11 cellular contexts compared by ENCODE assay signal in genomic region chr9:133396952-133397351, GRCh38. TPM values are rescaled to one million over a fixed set of nuclear protein-coding genes. Genes with fewer than 3 reads are reported as not detected.
DNase-seq lines count a peak whose midpoint lies in the region; ATAC-seq and TF ChIP-seq lines count a peak whose summit lies in the region.
"Had no signal": no experiment of that assay in that cellular context is flagged by ENCODE, and none has a peak within 500 bp of the region (broad histone marks: within the 10 kb centered on the region; RNA-seq: fewer than 3 reads in every experiment).

No MANE protein-coding gene starts in this region.

- intact Hi-C loops in IMR-90 (cut with micrococcal nuclease) = no loop called here

- no peak overlapping the region for H3K4ac ChIP-seq in IMR-90 (ENCODE audit: low read depth, low read length)
- H3K4ac ChIP-seq in mesenchymal stem cell (ENCODE audit: low read depth in 1 of 2, low read length in 2 of 2) = no peak overlapping the region

- no peak for TF ChIP-seq POLR2A in IMR-90 (IDR thresholded peaks at IDR 0.05; ENCODE audit: low read depth, low read length)
- TF ChIP-seq POLR2A in gastroesophageal sphincter (IDR thresholded peaks at IDR 0.05) = no peak

- no peak overlapping the region for H3K27ac Mint-ChIP-seq in activated naive CD4-positive, alpha-beta T cell treated with anti-CD3 and anti-CD28 coated beads, Interleukin-2, amount 10 ng/mL, durations not matched to agents 7 days and 5 days

- H2AFZ ChIP-seq in IMR-90 (replicated peaks; ENCODE audit: low read length, poor library complexity) (no peak overlapping the region), mesenchymal stem cell (ENCODE audit: low read depth, low read length) (no peak overlapping the region)

- H4K91ac ChIP-seq in IMR-90 (ENCODE audit: insufficient read depth, low read depth, low read length) = no peak overlapping the region
- H4K91ac ChIP-seq in mesenchymal stem cell (ENCODE audit: low read length) = no peak overlapping the region

- no peak overlapping the region for H2AK5ac ChIP-seq in IMR-90 (ENCODE audit: low read depth, low read length)
- no peak overlapping the region for H2AK5ac ChIP-seq in mesenchymal stem cell (ENCODE audit: low read length, severe bottlenecking)

- H4K8ac ChIP-seq in IMR-90 (ENCODE audit: low read depth in 2 of 2, low read length in 2 of 2) = no peak overlapping the region
- H4K8ac ChIP-seq in mesenchymal stem cell (ENCODE audit: low read length) = no peak overlapping the region

- H3K9me3 ChIP-seq in IMR-90 (ENCODE audit: control insufficient read depth, insufficient read depth, low read length) (no peaks in the 10 kb centered on the region), mesenchymal stem cell (ENCODE audit: control insufficient read depth, low read length) (no peaks in the 10 kb centered on the region), gastroesophageal sphincter (no peaks in the 10 kb centered on the region)
- H3K9me3 ChIP-seq: prostate gland had no signal

- no peak overlapping the region for H3K18ac ChIP-seq in IMR-90 (ENCODE audit: low read depth, low read length)
- no peak overlapping the region for H3K18ac ChIP-seq in mesenchymal stem cell (ENCODE audit: low read depth in 1 of 2, low read length in 2 of 2)

- CTCF ChIA-PET in IMR-90 (lab: Yijun Ruan, JAX) = interaction anchor here (0.6 kb wide), 1 partner anchor 23 kb away, joined by 3 read pairs; no protein-coding TSS in a partner anchor
- CTCF ChIA-PET in activated naive CD4-positive, alpha-beta T cell treated with anti-CD3 and anti-CD28 coated beads, Interleukin-2, amount 10 ng/mL, durations not matched to agents 7 days and 5 days (lab: Charles Lee) = interaction anchor here (1.5 to 2.7 kb wide), 2 partner anchors 8 to 10 kb away, joined by 4 to 12 read pairs; no protein-coding TSS in a partner anchor

- H3K4me2 ChIP-seq in IMR-90 (ENCODE audit: low read depth, low read length) (no peak overlapping the region), mesenchymal stem cell (ENCODE audit: low read length, poor library complexity, severe bottlenecking) (no peak overlapping the region)

- H3K36me3 Mint-ChIP-seq in activated naive CD4-positive, alpha-beta T cell treated with anti-CD3 and anti-CD28 coated beads, Interleukin-2, amount 10 ng/mL, durations not matched to agents 7 days and 5 days = no peaks in the 10 kb centered on the region

- H3K4me1 Mint-ChIP-seq in activated naive CD4-positive, alpha-beta T cell treated with anti-CD3 and anti-CD28 coated beads, Interleukin-2, amount 10 ng/mL, durations not matched to agents 7 days and 5 days = no peaks in the 10 kb centered on the region

- no peak overlapping the region for H3K23ac ChIP-seq in IMR-90 (ENCODE audit: low read depth, low read length)
- no peak overlapping the region for H3K23ac ChIP-seq in mesenchymal stem cell (ENCODE audit: low read length in 2 of 2)

- H3K27ac ChIP-seq in IMR-90 (ENCODE audit: insufficient read depth, low read length) (no peak overlapping the region), mesenchymal stem cell (ENCODE audit: low read length, poor library complexity, severe bottlenecking) (no peak overlapping the region), gastroesophageal sphincter (no peak overlapping the region)
- H3K27ac ChIP-seq: prostate gland had no signal

- no TSS peak for BruUV-seq in IMR-90 (replicated peaks; lab: Mats Ljungman, UMichigan)

- H3K9me3 Mint-ChIP-seq in activated naive CD4-positive, alpha-beta T cell treated with anti-CD3 and anti-CD28 coated beads, Interleukin-2, amount 10 ng/mL, durations not matched to agents 7 days and 5 days = no peaks in the 10 kb centered on the region

- 0 out of 2 replicates have a peak, but pooled peaks cover 4% of the 10 kb centered on the region for H3K9me1 ChIP-seq in IMR-90 (ENCODE audit: insufficient read depth, low read length)

- H3K56ac ChIP-seq in IMR-90 (ENCODE audit: extremely low read depth, insufficient read depth, low read length) = no peak overlapping the region

- dilution Hi-C loops in IMR-90 (cut with HindIII; ENCODE audit: low sequenced_read_pairs, unreplicated experiment) = no loop called here

- peaks cover 1% of the 10 kb centered on the region; the same call in 1 of the 2 replicates for H3K36me3 ChIP-seq in IMR-90 (ENCODE audit: control insufficient read depth, insufficient read depth, low read length)
- H3K36me3 ChIP-seq in mesenchymal stem cell (ENCODE audit: control insufficient read depth in 1 of 2, insufficient read depth in 2 of 2, low read depth in 1 of 2, low read length in 2 of 2) = peaks cover 0 to 17% of the 10 kb centered on the region in 2 experiments
- peaks cover 0 to 11% of the 10 kb centered on the region in 2 donors for H3K36me3 ChIP-seq in gastroesophageal sphincter
- H3K36me3 ChIP-seq: prostate gland had no signal

- H2BK15ac ChIP-seq in IMR-90 (ENCODE audit: low read depth, low read length) = no peak overlapping the region
- no peak overlapping the region for H2BK15ac ChIP-seq in mesenchymal stem cell (ENCODE audit: low read depth, poor library complexity, severe bottlenecking)

- no peak overlapping the region for H2BK5ac ChIP-seq in IMR-90 (ENCODE audit: low read depth, low read length, poor library complexity, severe bottlenecking)
- no peak overlapping the region for H2BK5ac ChIP-seq in mesenchymal stem cell (ENCODE audit: low read depth, low read length, poor library complexity, severe bottlenecking)

- 23% methylated on average over 8 of the region's 14 CpGs; no CpG with 5 or more reads in 1 of the 2 experiments for WGBS in IMR-90 (ENCODE audit: extremely low coverage in 2 of 2, insufficient read length in 1 of 2), 2 experiments
- WGBS in mesenchymal stem cell = 31% methylated on average over 14 of the region's 14 CpGs
- 71% methylated on average over 1 of the region's 14 CpGs; no CpG with 5 or more reads in 1 of the 2 donors for WGBS in gastroesophageal sphincter (ENCODE audit: low coverage in 1 of 2), 2 donors

- H4K20me1 ChIP-seq in IMR-90 (ENCODE audit: insufficient read depth, low read length) = no peaks in the 10 kb centered on the region

- DNase-seq in ELF-1 (ENCODE audit: low read depth, low spot score) (peak; percentile 82), IMR-90 (no peak), astrocyte of the spinal cord (ENCODE audit: low read depth, low spot score) (peak; percentile 3), mesenchymal stem cell (peak; percentile 33), NCI-H187 (lab: John Stamatoyannopoulos, UW) (no peak)
- DNase-seq in activated naive CD4-positive, alpha-beta T cell treated with anti-CD3 and anti-CD28 coated beads, Interleukin-2, amount 10 ng/mL, durations not matched to agents 7 days and 5 days = no peak
- DNase-seq: NCI-H2029 treated with DMSO at 0.1 percent for 48 hours; stimulated activated CD8-positive, alpha-beta memory T cell treated with anti-CD3 and anti-CD28 coated beads, Interleukin-4, amount 100 ng/mL, for 48 hours had no signal

- no peak overlapping the region for H4K5ac ChIP-seq in IMR-90 (ENCODE audit: low read depth, low read length)

- H2BK20ac ChIP-seq in IMR-90 (ENCODE audit: low read depth, low read length) = no peak overlapping the region

- no peak overlapping the region for H2BK12ac ChIP-seq in mesenchymal stem cell (ENCODE audit: low read length in 2 of 2)

- peak; percentile 67; the same call in 1 of the 2 replicates for ATAC-seq in IMR-90 (ENCODE audit: low read depth)
- no peak for ATAC-seq in gastroesophageal sphincter
- ATAC-seq in GM18873 (IDR thresholded peaks at IDR 0.05; ENCODE audit: low FRiP score, unreplicated experiment) = no peak

- peak; percentile 28; the same call in 1 of the 2 replicates for TF ChIP-seq RAD21 in IMR-90 (IDR thresholded peaks at IDR 0.05; ENCODE audit: low read length)

- no peak overlapping the region for H2AK9ac ChIP-seq in IMR-90 (replicated peaks; ENCODE audit: low read depth, low read length, poor library complexity)

- H3K27me3 Mint-ChIP-seq in activated naive CD4-positive, alpha-beta T cell treated with anti-CD3 and anti-CD28 coated beads, Interleukin-2, amount 10 ng/mL, durations not matched to agents 7 days and 5 days = peaks cover 35% of the 10 kb centered on the region

- H3K4me3 Mint-ChIP-seq in activated naive CD4-positive, alpha-beta T cell treated with anti-CD3 and anti-CD28 coated beads, Interleukin-2, amount 10 ng/mL, durations not matched to agents 7 days and 5 days = no peak overlapping the region

- H3K9ac ChIP-seq in IMR-90 (ENCODE audit: low read depth, low read length) = no peak overlapping the region
- no peak overlapping the region for H3K9ac ChIP-seq in mesenchymal stem cell (ENCODE audit: low read length)

- H3K14ac ChIP-seq in IMR-90 (replicated peaks; ENCODE audit: low read depth, low read length) = no peak overlapping the region
- H3K14ac ChIP-seq in mesenchymal stem cell (ENCODE audit: low read length in 2 of 2) = no peak overlapping the region

- H3K4me3 ChIP-seq in IMR-90 (ENCODE audit: insufficient read depth, low read depth, low read length) (no peak overlapping the region), astrocyte of the spinal cord (ENCODE audit: low read depth, low read length) (no peak overlapping the region), mesenchymal stem cell (ENCODE audit: insufficient read depth in 1 of 2, low read depth in 1 of 2, low read length in 2 of 2) (no peak overlapping the region), gastroesophageal sphincter (no peak overlapping the region)
- H3K4me3 ChIP-seq: prostate gland had no signal

- H3K27me3 ChIP-seq in IMR-90 (ENCODE audit: control insufficient read depth, insufficient read depth, low read length) (peaks cover 30% of the 10 kb centered on the region), mesenchymal stem cell (ENCODE audit: control insufficient read depth in 1 of 2, insufficient read depth in 1 of 2, low read length in 2 of 2) (peaks cover 39 to 50% of the 10 kb centered on the region in 2 experiments), gastroesophageal sphincter (peaks cover 50% of the 10 kb centered on the region)

- in situ Hi-C loops in IMR-90 (cut with MboI; ENCODE audit: low sequenced_read_pairs) (no loop called here), astrocyte of the spinal cord (cut with HindIII; ENCODE audit: low sequenced_read_pairs) (no loop called here)

- H2BK120ac ChIP-seq in IMR-90 (ENCODE audit: low read depth, low read length) (no peak overlapping the region), mesenchymal stem cell (ENCODE audit: low read depth, low read length) (no peak overlapping the region)

- H3K79me1 ChIP-seq in IMR-90 (ENCODE audit: low read depth in 1 of 2, low read length in 2 of 2) (no peaks in the 10 kb centered on the region), mesenchymal stem cell (replicated peaks; ENCODE audit: low read length, poor library complexity, severe bottlenecking) (no peaks in the 10 kb centered on the region)

- POLR2A ChIA-PET in IMR-90 (lab: Charles Lee; ENCODE audit: unreplicated experiment) = no interaction called here

- peak; percentile 42 for TF ChIP-seq CTCF in IMR-90 (conservative IDR thresholded peaks at IDR 0.05; ENCODE audit: low read depth, low read length)
- peak; percentile 46 for TF ChIP-seq CTCF in astrocyte of the spinal cord (IDR thresholded peaks at IDR 0.05; ENCODE audit: low read depth, low read length)
- no peak for TF ChIP-seq CTCF in gastroesophageal sphincter (IDR thresholded peaks at IDR 0.05)

- H3K4me1 ChIP-seq in IMR-90 (ENCODE audit: control insufficient read depth, insufficient read depth, low read length) (no peaks in the 10 kb centered on the region), mesenchymal stem cell (ENCODE audit: control insufficient read depth, insufficient read depth, low read depth, low read length) (no peaks in the 10 kb centered on the region), gastroesophageal sphincter (no peaks in the 10 kb centered on the region)
- H3K4me1 ChIP-seq: prostate gland had no signal

- TF ChIP-seq EP300 in gastroesophageal sphincter (IDR thresholded peaks at IDR 0.05) = no peak

RNA-seq across cellular contexts. Expression of gene STKLD1, which starts 20.8 kb away (rescaled TPM):
- 0.28 and 0.54 TPM in 2 replicates for total RNA-seq in IMR-90 (2012; rRNA removed)
- polyA plus RNA-seq in IMR-90 (2012; rRNA removed) = 0.65 and 0.69 TPM in 2 replicates
- polyA plus RNA-seq in IMR-90 (2012; cell fraction: cytosol; rRNA removed) = 0.26 and 0.82 TPM in 2 replicates
- polyA plus RNA-seq in IMR-90 (2012; cell fraction: nucleus; rRNA removed; ENCODE audit: low replicate concordance) = 1.1 and 3.1 TPM in 2 replicates
- 0.99 TPM for polyA plus RNA-seq in mesenchymal stem cell (2013, experiment 1 of 2)
- 0.55 TPM for polyA plus RNA-seq in mesenchymal stem cell (2013, experiment 2 of 2)
- 1 to 10 TPM in 1 of 4 donors, under 1 TPM in 1, not detected in 2; 0.93 to 1.3 TPM for total RNA-seq in gastroesophageal sphincter

RNA-seq across cellular contexts. Expression of gene REXO4, which starts 20.9 kb away (rescaled TPM):
- total RNA-seq in IMR-90 (2012; rRNA removed) (16.1 and 18.3 TPM in 2 replicates), gastroesophageal sphincter (10 to 100 TPM; 11.2 to 29.9 (median 18.1) TPM)
- polyA plus RNA-seq in IMR-90 (2012; rRNA removed) = 21.8 and 23.1 TPM in 2 replicates
- 25.2 and 26.4 TPM in 2 replicates for polyA plus RNA-seq in IMR-90 (2012; cell fraction: cytosol; rRNA removed)
- 13.2 and 18.6 TPM in 2 replicates for polyA plus RNA-seq in IMR-90 (2012; cell fraction: nucleus; rRNA removed; ENCODE audit: low replicate concordance)
- 21.3 TPM for polyA plus RNA-seq in mesenchymal stem cell (2013, experiment 1 of 2)
- 21.1 TPM for polyA plus RNA-seq in mesenchymal stem cell (2013, experiment 2 of 2)

RNA-seq across cellular contexts. Expression of gene SURF4, which starts 21.1 kb away (rescaled TPM):
- total RNA-seq in IMR-90 (2012; rRNA removed) (512 and 532 TPM in 2 replicates), gastroesophageal sphincter (100 to 1,000 TPM in 3 of 4 donors, 10 to 100 TPM in 1; 78.1 to 139 (median 108) TPM)
- polyA plus RNA-seq in IMR-90 (2012; rRNA removed) = 293 and 307 TPM in 2 replicates
- polyA plus RNA-seq in IMR-90 (2012; cell fraction: cytosol; rRNA removed) = 265 and 338 TPM in 2 replicates
- 202 and 210 TPM in 2 replicates for polyA plus RNA-seq in IMR-90 (2012; cell fraction: nucleus; rRNA removed; ENCODE audit: low replicate concordance)
- polyA plus RNA-seq in mesenchymal stem cell (2013, experiment 1 of 2) = 275 TPM
- polyA plus RNA-seq in mesenchymal stem cell (2013, experiment 2 of 2) = 281 TPM

RNA-seq across cellular contexts. Expression of gene ADAMTS13, which starts 25.2 kb away (rescaled TPM):
- total RNA-seq in IMR-90 (2012; rRNA removed) = under 0.01 and 0.18 TPM in 2 replicates
- polyA plus RNA-seq in IMR-90 (2012; rRNA removed) = 2.8 and 3.1 TPM in 2 replicates
- 0.54 and 3.1 TPM in 2 replicates for polyA plus RNA-seq in IMR-90 (2012; cell fraction: cytosol; rRNA removed)
- 19.2 and 39.9 TPM in 2 replicates for polyA plus RNA-seq in IMR-90 (2012; cell fraction: nucleus; rRNA removed; ENCODE audit: low replicate concordance)
- 4.5 TPM for polyA plus RNA-seq in mesenchymal stem cell (2013, experiment 1 of 2)
- polyA plus RNA-seq in mesenchymal stem cell (2013, experiment 2 of 2) = 3.9 TPM
- 1 to 10 TPM in 3 of 4 donors, under 1 TPM in 1; 0.94 to 2.7 (median 2.1) TPM for total RNA-seq in gastroesophageal sphincter

RNA-seq across cellular contexts. Expression of gene SURF2, which starts 40.6 kb away (rescaled TPM):
- total RNA-seq in IMR-90 (2012; rRNA removed) (9.9 and 12.5 TPM in 2 replicates), gastroesophageal sphincter (10 to 100 TPM; 11.2 to 16.3 (median 15.3) TPM)
- polyA plus RNA-seq in IMR-90 (2012; rRNA removed) = 16.3 and 21.8 TPM in 2 replicates
- 15.3 and 16.3 TPM in 2 replicates for polyA plus RNA-seq in IMR-90 (2012; cell fraction: cytosol; rRNA removed)
- 6.4 and 7.7 TPM in 2 replicates for polyA plus RNA-seq in IMR-90 (2012; cell fraction: nucleus; rRNA removed; ENCODE audit: low replicate concordance)
- polyA plus RNA-seq in mesenchymal stem cell (2013, experiment 1 of 2) = 23.7 TPM
- polyA plus RNA-seq in mesenchymal stem cell (2013, experiment 2 of 2) = 24.2 TPM

Comparison
In these comparisons a context has a peak if more than half of its experiments do, and no peak if none do; other contexts are left out.
1. DNase-seq: peak in ELF-1 (single experiment), astrocyte of the spinal cord (single experiment) and mesenchymal stem cell (single experiment); none in IMR-90 (single experiment), activated naive CD4-positive, alpha-beta T cell treated with anti-CD3 and anti-CD28 coated beads, Interleukin-2, amount 10 ng/mL, durations not matched to agents 7 days and 5 days (single experiment) and NCI-H187 (0 of 2).
2. CTCF ChIP-seq: peak in IMR-90 (single experiment) and astrocyte of the spinal cord (single experiment); none in gastroesophageal sphincter (0 of 4).